In the genomic region with DNA sequence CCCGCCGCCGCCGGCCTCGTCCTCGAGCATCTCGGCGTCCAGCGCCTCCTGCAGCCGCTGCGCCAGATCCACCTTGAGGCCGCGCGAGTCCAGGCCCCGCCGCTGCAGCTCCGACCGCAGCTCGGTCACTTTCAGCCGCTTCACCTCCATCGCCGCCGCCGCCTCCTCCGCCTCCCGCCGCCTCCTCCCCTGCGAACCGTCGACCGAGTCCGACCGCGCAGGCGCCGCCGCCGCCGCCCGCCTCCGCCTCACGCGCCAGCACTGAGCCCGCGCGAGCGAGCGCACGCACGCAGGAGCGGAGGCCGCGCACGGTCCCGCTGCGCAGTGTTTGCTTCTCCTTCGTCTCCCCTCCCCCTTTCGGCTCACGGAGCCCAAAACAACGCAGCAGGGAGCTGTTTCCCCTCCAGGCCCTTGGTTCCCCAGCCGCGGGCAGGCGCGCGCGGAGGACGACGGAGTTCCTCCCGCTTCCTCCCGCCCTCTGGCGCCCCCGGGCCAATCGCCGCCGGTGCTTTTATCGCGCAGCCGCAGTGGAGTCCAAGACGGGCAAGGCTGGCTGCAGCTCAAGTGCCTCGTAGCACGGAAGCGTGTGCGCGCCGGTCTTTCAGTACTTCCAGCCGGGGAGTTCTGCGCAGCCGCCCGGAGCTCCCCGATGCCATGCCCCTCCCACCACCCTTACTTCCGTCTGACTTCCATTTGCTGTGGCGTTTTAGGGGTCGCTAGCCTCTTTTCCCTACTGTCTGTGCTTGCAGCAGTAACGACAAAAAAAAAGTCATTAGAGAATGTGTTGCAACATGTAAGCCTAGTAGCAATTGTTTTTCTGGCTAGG, we compare ENCODE assay signal across 1 cellular context.
TF ChIP-seq lines count a peak whose summit lies in the region.

Gene HNRNPUL2 (minus strand): TSS at position 451 of the 826 bp plus-strand sequence. CDS start 301 bp downstream, at position 150.

TF ChIP-seq in HepG2, 621 proteins besides CTCF, POLR2A, EP300 and RAD21 (continued from another document and continues in another):
- TF ChIP-seq ZNF569 (CRISPR knock-in tag; IDR thresholded peaks at IDR 0.05; ENCODE audit: borderline replicate concordance) (no peak; the same call in 1 of the 2 replicates), MYPOP (CRISPR knock-in tag; IDR thresholded peaks at IDR 0.05) (no peak; the same call in 1 of the 2 replicates), REXO4 (CRISPR knock-in tag; IDR thresholded peaks at IDR 0.05; ENCODE audit: borderline replicate concordance) (no peak; the same call in 1 of the 2 replicates), ZFP36L1 (CRISPR knock-in tag; IDR thresholded peaks at IDR 0.05) (peak; percentile 96), ZNF292 (CRISPR knock-in tag; IDR thresholded peaks at IDR 0.05; ENCODE audit: borderline replicate concordance, low read depth) (peak; percentile 51; the same call in 1 of the 2 replicates), FOXM1 (CRISPR knock-in tag; IDR thresholded peaks at IDR 0.05) (peak; percentile 83; the same call in 1 of the 2 replicates), NFATC3 (CRISPR knock-in tag; IDR thresholded peaks at IDR 0.05) (0 out of 2 replicates have a peak, but pooled peaks have one; percentile 60), ERF (CRISPR knock-in tag; IDR thresholded peaks at IDR 0.05) (peak; percentile 93), SIX4 (CRISPR knock-in tag; IDR thresholded peaks at IDR 0.05) (no peak), ZSCAN31 (CRISPR knock-in tag; IDR thresholded peaks at IDR 0.05; ENCODE audit: low read depth) (peak; percentile 75; the same call in 1 of the 2 replicates), ZUFSP (CRISPR knock-in tag; IDR thresholded peaks at IDR 0.05; ENCODE audit: borderline replicate concordance) (no peak), ZNF749 (CRISPR knock-in tag; IDR thresholded peaks at IDR 0.05; ENCODE audit: borderline replicate concordance) (peak; percentile 98), CBFB (CRISPR knock-in tag; IDR thresholded peaks at IDR 0.05) (peak; percentile 89), RBM22 (optimal IDR thresholded peaks at IDR 0.05; ENCODE audit: low read length) (no peak), GABPA (IDR thresholded peaks at IDR 0.05; ENCODE audit: low read depth, low read length) (peak; percentile 56), GABPA (CRISPR knock-in tag; IDR thresholded peaks at IDR 0.05; ENCODE audit: low read depth) (peak; percentile 81), NFRKB (IDR thresholded peaks at IDR 0.05) (no peak), MED8 (CRISPR knock-in tag; IDR thresholded peaks at IDR 0.05; ENCODE audit: insufficient replicate concordance) (no peak), ZBTB49 (CRISPR knock-in tag; IDR thresholded peaks at IDR 0.05; ENCODE audit: borderline replicate concordance) (no peak), ZNF225 (CRISPR knock-in tag; IDR thresholded peaks at IDR 0.05) (peak; percentile 87), ZFP41 (CRISPR knock-in tag; IDR thresholded peaks at IDR 0.05; ENCODE audit: borderline replicate concordance) (peak; percentile 74; the same call in 1 of the 2 replicates), MEIS1 (CRISPR knock-in tag; IDR thresholded peaks at IDR 0.05; ENCODE audit: borderline replicate concordance) (peak; percentile 73; the same call in 1 of the 2 replicates), HNF4A (CRISPR knock-in tag; IDR thresholded peaks at IDR 0.05) (no peak), CHD2 (IDR thresholded peaks at IDR 0.05; ENCODE audit: low read depth, low read length) (peak; percentile 59), NFE2 (CRISPR knock-in tag; IDR thresholded peaks at IDR 0.05) (no peak), GATAD1 (CRISPR knock-in tag; IDR thresholded peaks at IDR 0.05) (peak; percentile 89), ZNF17 (CRISPR knock-in tag; IDR thresholded peaks at IDR 0.05) (no peak), ATM (IDR thresholded peaks at IDR 0.05; ENCODE audit: borderline replicate concordance) (no peak), ZSCAN20 (CRISPR knock-in tag; IDR thresholded peaks at IDR 0.05; ENCODE audit: borderline replicate concordance) (no peak; the same call in 1 of the 2 replicates), HNRNPL (IDR thresholded peaks at IDR 0.05; ENCODE audit: low read depth, low read length) (no peak; the same call in 1 of the 2 replicates), ZMYM4 (CRISPR knock-in tag; IDR thresholded peaks at IDR 0.05) (peak; percentile 84), KLF12 (CRISPR knock-in tag; IDR thresholded peaks at IDR 0.05; ENCODE audit: borderline replicate concordance) (peak; percentile 91; the same call in 1 of the 2 replicates), ZNF850 (CRISPR knock-in tag; conservative IDR thresholded peaks at IDR 0.05) (no peak), NR2C2 (CRISPR knock-in tag; IDR thresholded peaks at IDR 0.05; ENCODE audit: borderline replicate concordance) (peak; percentile 70), CCAR2 (optimal IDR thresholded peaks at IDR 0.05; ENCODE audit: low read depth, low read length) (no peak), SRSF1 (optimal IDR thresholded peaks at IDR 0.05; ENCODE audit: low read depth, low read length) (no peak), ZNF784 (CRISPR knock-in tag; IDR thresholded peaks at IDR 0.05; ENCODE audit: borderline replicate concordance) (peak; percentile 73; the same call in 1 of the 2 replicates), NR2F6 (IDR thresholded peaks at IDR 0.05) (no peak), NR2F6 (CRISPR knock-in tag; IDR thresholded peaks at IDR 0.05) (no peak; the same call in 1 of the 2 replicates), LBX2 (CRISPR knock-in tag; IDR thresholded peaks at IDR 0.05; ENCODE audit: borderline replicate concordance) (peak; percentile 76; the same call in 1 of the 2 replicates)
- TF ChIP-seq, protein P1, sequence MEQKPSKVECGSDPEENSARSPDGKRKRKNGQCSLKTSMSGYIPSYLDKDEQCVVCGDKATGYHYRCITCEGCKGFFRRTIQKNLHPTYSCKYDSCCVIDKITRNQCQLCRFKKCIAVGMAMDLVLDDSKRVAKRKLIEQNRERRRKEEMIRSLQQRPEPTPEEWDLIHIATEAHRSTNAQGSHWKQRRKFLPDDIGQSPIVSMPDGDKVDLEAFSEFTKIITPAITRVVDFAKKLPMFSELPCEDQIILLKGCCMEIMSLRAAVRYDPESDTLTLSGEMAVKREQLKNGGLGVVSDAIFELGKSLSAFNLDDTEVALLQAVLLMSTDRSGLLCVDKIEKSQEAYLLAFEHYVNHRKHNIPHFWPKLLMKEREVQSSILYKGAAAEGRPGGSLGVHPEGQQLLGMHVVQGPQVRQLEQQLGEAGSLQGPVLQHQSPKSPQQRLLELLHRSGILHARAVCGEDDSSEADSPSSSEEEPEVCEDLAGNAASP (CRISPR knock-in tag; IDR thresholded peaks at IDR 0.05; ENCODE audit: borderline replicate concordance), result peak; percentile 63; the same call in 1 of the 2 replicates
- TF ChIP-seq, protein P2, sequence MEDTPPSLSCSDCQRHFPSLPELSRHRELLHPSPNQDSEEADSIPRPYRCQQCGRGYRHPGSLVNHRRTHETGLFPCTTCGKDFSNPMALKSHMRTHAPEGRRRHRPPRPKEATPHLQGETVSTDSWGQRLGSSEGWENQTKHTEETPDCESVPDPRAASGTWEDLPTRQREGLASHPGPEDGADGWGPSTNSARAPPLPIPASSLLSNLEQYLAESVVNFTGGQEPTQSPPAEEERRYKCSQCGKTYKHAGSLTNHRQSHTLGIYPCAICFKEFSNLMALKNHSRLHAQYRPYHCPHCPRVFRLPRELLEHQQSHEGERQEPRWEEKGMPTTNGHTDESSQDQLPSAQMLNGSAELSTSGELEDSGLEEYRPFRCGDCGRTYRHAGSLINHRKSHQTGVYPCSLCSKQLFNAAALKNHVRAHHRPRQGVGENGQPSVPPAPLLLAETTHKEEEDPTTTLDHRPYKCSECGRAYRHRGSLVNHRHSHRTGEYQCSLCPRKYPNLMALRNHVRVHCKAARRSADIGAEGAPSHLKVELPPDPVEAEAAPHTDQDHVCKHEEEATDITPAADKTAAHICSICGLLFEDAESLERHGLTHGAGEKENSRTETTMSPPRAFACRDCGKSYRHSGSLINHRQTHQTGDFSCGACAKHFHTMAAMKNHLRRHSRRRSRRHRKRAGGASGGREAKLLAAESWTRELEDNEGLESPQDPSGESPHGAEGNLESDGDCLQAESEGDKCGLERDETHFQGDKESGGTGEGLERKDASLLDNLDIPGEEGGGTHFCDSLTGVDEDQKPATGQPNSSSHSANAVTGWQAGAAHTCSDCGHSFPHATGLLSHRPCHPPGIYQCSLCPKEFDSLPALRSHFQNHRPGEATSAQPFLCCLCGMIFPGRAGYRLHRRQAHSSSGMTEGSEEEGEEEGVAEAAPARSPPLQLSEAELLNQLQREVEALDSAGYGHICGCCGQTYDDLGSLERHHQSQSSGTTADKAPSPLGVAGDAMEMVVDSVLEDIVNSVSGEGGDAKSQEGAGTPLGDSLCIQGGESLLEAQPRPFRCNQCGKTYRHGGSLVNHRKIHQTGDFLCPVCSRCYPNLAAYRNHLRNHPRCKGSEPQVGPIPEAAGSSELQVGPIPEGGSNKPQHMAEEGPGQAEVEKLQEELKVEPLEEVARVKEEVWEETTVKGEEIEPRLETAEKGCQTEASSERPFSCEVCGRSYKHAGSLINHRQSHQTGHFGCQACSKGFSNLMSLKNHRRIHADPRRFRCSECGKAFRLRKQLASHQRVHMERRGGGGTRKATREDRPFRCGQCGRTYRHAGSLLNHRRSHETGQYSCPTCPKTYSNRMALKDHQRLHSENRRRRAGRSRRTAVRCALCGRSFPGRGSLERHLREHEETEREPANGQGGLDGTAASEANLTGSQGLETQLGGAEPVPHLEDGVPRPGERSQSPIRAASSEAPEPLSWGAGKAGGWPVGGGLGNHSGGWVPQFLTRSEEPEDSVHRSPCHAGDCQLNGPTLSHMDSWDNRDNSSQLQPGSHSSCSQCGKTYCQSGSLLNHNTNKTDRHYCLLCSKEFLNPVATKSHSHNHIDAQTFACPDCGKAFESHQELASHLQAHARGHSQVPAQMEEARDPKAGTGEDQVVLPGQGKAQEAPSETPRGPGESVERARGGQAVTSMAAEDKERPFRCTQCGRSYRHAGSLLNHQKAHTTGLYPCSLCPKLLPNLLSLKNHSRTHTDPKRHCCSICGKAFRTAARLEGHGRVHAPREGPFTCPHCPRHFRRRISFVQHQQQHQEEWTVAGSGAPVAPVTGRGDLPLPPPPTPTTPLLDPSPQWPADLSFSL (CRISPR knock-in tag; IDR thresholded peaks at IDR 0.05), result no peak
- TF ChIP-seq, protein P3, sequence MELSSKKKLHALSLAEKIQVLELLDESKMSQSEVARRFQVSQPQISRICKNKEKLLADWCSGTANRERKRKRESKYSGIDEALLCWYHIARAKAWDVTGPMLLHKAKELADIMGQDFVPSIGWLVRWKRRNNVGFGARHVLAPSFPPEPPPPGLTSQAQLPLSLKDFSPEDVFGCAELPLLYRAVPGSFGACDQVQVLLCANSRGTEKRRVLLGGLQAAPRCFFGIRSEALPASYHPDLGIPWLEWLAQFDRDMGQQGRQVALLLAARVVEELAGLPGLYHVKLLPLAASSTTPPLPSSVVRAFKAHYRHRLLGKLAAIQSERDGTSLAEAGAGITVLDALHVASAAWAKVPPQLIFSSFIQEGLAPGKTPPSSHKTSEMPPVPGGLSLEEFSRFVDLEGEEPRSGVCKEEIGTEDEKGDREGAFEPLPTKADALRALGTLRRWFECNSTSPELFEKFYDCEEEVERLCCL (CRISPR knock-in tag; IDR thresholded peaks at IDR 0.05; ENCODE audit: borderline replicate concordance), result peak; percentile 78; the same call in 1 of the 2 replicates
